In genomic region chr20:34999021-34999451, GRCh38 we compare ENCODE assay signal across 1 cellular context.
TF ChIP-seq lines count a peak whose summit lies in the region.

No MANE protein-coding gene starts in this region.

TF ChIP-seq in WTC11, 78 proteins besides CTCF, POLR2A, EP300 and RAD21 (continued from another document):
- TF ChIP-seq ZNF532 (CRISPR knock-in tag; IDR thresholded peaks at IDR 0.05; ENCODE audit: borderline replicate concordance) (no peak), SMAD3 (CRISPR knock-in tag; IDR thresholded peaks at IDR 0.05; ENCODE audit: borderline replicate concordance) (no peak), USF1 (CRISPR knock-in tag; IDR thresholded peaks at IDR 0.05) (no peak), TEAD4 (CRISPR knock-in tag; IDR thresholded peaks at IDR 0.05) (no peak), NR2C2 (CRISPR knock-in tag; IDR thresholded peaks at IDR 0.05) (no peak), JUN (CRISPR knock-in tag; IDR thresholded peaks at IDR 0.05) (no peak), FOXK1 (CRISPR knock-in tag; IDR thresholded peaks at IDR 0.05) (no peak), JAZF1 (CRISPR knock-in tag; IDR thresholded peaks at IDR 0.05) (no peak), OVOL2 (CRISPR knock-in tag; IDR thresholded peaks at IDR 0.05; ENCODE audit: borderline replicate concordance) (no peak), ZNF671 (CRISPR knock-in tag; IDR thresholded peaks at IDR 0.05) (no peak), KAT7 (CRISPR knock-in tag; IDR thresholded peaks at IDR 0.05; ENCODE audit: borderline replicate concordance) (no peak), SP1 (CRISPR knock-in tag; conservative IDR thresholded peaks at IDR 0.05) (no peak), NR3C1 (CRISPR knock-in tag; conservative IDR thresholded peaks at IDR 0.05; ENCODE audit: low read depth) (no peak)
